ENCODE assay signal across 8 cellular contexts in genomic region chr5:180809403-180810209, GRCh38. TPM values are rescaled to one million over a fixed set of nuclear protein-coding genes. Genes with fewer than 3 reads are reported as not detected.
DNase-seq lines count a peak whose midpoint lies in the region; ATAC-seq and TF ChIP-seq lines count a peak whose summit lies in the region.

No MANE protein-coding gene starts in this region.

- H3K79me2 ChIP-seq in fibroblast of lung (ENCODE audit: control insufficient read depth, insufficient read depth, low read length) = peaks cover 12% of the 10 kb centered on the region

- peak; percentile 83 for DNase-seq in DMS53 treated with DMSO at 0.1 percent for 48 hours (lab: John Stamatoyannopoulos, UW; ENCODE audit: unreplicated experiment)
- DNase-seq in OCI-M2 (lab: John Stamatoyannopoulos, UW; ENCODE audit: unreplicated experiment) = peak; percentile 67
- peak; percentile 76 for DNase-seq in activated T-helper 1 cell treated with Interleukin-2 at 50 U/mL for 16 hours (ENCODE audit: low read depth)
- DNase-seq in fibroblast of lung (ENCODE audit: low read depth in 2 of 2) = peak; percentile 89 to 92
- DNase-seq in naive thymus-derived CD4-positive, alpha-beta T cell = peak in 6 of 9 donors; percentile 94 to 98 (median 98)
- peak in 5 of 6 experiments; percentile 81 to 99 (median 98) for DNase-seq in stimulated activated naive CD4-positive, alpha-beta T cell (lab: John Stamatoyannopoulos, UW)

- H3K36me3 ChIP-seq in fibroblast of lung (ENCODE audit: control insufficient read depth, insufficient read depth, low read length) = no peaks in the 10 kb centered on the region
- H3K36me3 ChIP-seq in naive thymus-derived CD4-positive, alpha-beta T cell (ENCODE audit: control insufficient read depth in 2 of 3, insufficient read depth in 3 of 3, low read length in 3 of 3) = no peaks in the 10 kb centered on the region

- H3K4me3 ChIP-seq in fibroblast of lung (replicated peaks in 1 of 4; ENCODE audit: control extremely low read depth in 1 of 4, insufficient read depth in 1 of 4, low read depth in 3 of 4, low read length in 4 of 4) = peak overlapping the region; percentile 66 to 93 (median 81)
- H3K4me3 ChIP-seq in naive thymus-derived CD4-positive, alpha-beta T cell (ENCODE audit: low read length) = peak overlapping the region; percentile 88

- H3K4me2 ChIP-seq in fibroblast of lung (ENCODE audit: extremely low read depth, insufficient read depth, low read length) = peak overlapping the region; percentile 90

- H3K9me3 ChIP-seq in fibroblast of lung (ENCODE audit: control insufficient read depth, insufficient read depth, low read depth, low read length) = no peaks in the 10 kb centered on the region
- no peaks in the 10 kb centered on the region for H3K9me3 ChIP-seq in naive thymus-derived CD4-positive, alpha-beta T cell (ENCODE audit: control insufficient read depth in 2 of 3, low read length in 3 of 3)

- H3K4me3 Mint-ChIP-seq in IgD-negative memory B cell = peak overlapping the region; percentile 74 to 97 (median 94)
- peak overlapping the region; percentile 83 to 99 (median 92) for H3K4me3 Mint-ChIP-seq in naive thymus-derived CD4-positive, alpha-beta T cell

- no peaks in the 10 kb centered on the region for H4K20me1 ChIP-seq in fibroblast of lung (ENCODE audit: control insufficient read depth, extremely low read depth, insufficient read depth, low read length)

- peaks cover 13% of the 10 kb centered on the region for H3K4me1 ChIP-seq in fibroblast of lung (ENCODE audit: control insufficient read depth, extremely low read depth, insufficient read depth, low read length)
- peaks cover 45 to 55% of the 10 kb centered on the region in 2 donors for H3K4me1 ChIP-seq in naive thymus-derived CD4-positive, alpha-beta T cell (ENCODE audit: control insufficient read depth in 2 of 2, insufficient read depth in 2 of 2, low read length in 2 of 2)

- intact Hi-C loops in naive thymus-derived CD4-positive, alpha-beta T cell (cut with micrococcal nuclease) = loop anchor here (1.0 to 5.0 kb wide), 13 partner anchors 7 to 1251 kb away; partner anchors contain the start of genes MGAT1 (in 2 of the 2), TRIM41 (in 2 of the 2), TRIM52 (in 2 of the 2) and CNOT6 (in 1 of the 2)

- peak overlapping the region; percentile 99 to 100 (median 99) for H3K27ac Mint-ChIP-seq in IgD-negative memory B cell
- H3K27ac Mint-ChIP-seq in naive thymus-derived CD4-positive, alpha-beta T cell = peak overlapping the region; percentile 91 to 100 (median 98)

- H3K9me3 Mint-ChIP-seq in IgD-negative memory B cell = no peaks in the 10 kb centered on the region
- peaks cover 0 to 4% (median 0%) of the 10 kb centered on the region in 11 donors for H3K9me3 Mint-ChIP-seq in naive thymus-derived CD4-positive, alpha-beta T cell

- H3K27me3 Mint-ChIP-seq in IgD-negative memory B cell = no peaks in the 10 kb centered on the region
- H3K27me3 Mint-ChIP-seq in naive thymus-derived CD4-positive, alpha-beta T cell = no peaks in the 10 kb centered on the region

- H3K36me3 Mint-ChIP-seq in IgD-negative memory B cell = no peaks in the 10 kb centered on the region
- peaks cover 0 to 39% (median 4%) of the 10 kb centered on the region in 5 donors for H3K36me3 Mint-ChIP-seq in naive thymus-derived CD4-positive, alpha-beta T cell

- POLR2A ChIA-PET in naive thymus-derived CD4-positive, alpha-beta T cell (lab: Charles Lee) = interaction anchor here (0.6 to 12.1 kb wide), 19 partner anchors 7 to 398 kb away, joined by 3 to 273 read pairs (median 6); partner anchors contain the start of genes MGAT1 and ZFP62

- TF ChIP-seq CTCF in fibroblast of lung (conservative IDR thresholded peaks at IDR 0.05 in 1 of 2, IDR thresholded peaks at IDR 0.05 in 1 of 2; ENCODE audit: low read depth in 1 of 2, low read length in 2 of 2) = no peak

- H3K9ac ChIP-seq in fibroblast of lung (ENCODE audit: insufficient read depth, low read length) = peak overlapping the region; percentile 84

- H3K27ac ChIP-seq in fibroblast of lung (ENCODE audit: insufficient read depth, low read length) = peak overlapping the region; percentile 84
- peak overlapping the region; percentile 96 for H3K27ac ChIP-seq in naive thymus-derived CD4-positive, alpha-beta T cell (ENCODE audit: low read depth, low read length)

- CTCF ChIA-PET in naive thymus-derived CD4-positive, alpha-beta T cell (lab: Charles Lee) = interaction anchor here (1.2 to 2.0 kb wide), 2 partner anchors 9 to 21 kb away, joined by 8 read pairs; no protein-coding TSS in a partner anchor

- peak; percentile 54 for ATAC-seq in GM21717 (IDR thresholded peaks at IDR 0.05; ENCODE audit: unreplicated experiment)
- ATAC-seq in naive thymus-derived CD4-positive, alpha-beta T cell = peak; percentile 85

- H3K27me3 ChIP-seq in fibroblast of lung (ENCODE audit: control insufficient read depth, insufficient read depth, low read length) = no peaks in the 10 kb centered on the region
- no peaks in the 10 kb centered on the region for H3K27me3 ChIP-seq in naive thymus-derived CD4-positive, alpha-beta T cell (ENCODE audit: control insufficient read depth in 2 of 2, insufficient read depth in 2 of 2, low read length in 2 of 2)

- H3K4me1 Mint-ChIP-seq in IgD-negative memory B cell = peaks cover 51 to 63% (median 57%) of the 10 kb centered on the region in 3 donors
- H3K4me1 Mint-ChIP-seq in naive thymus-derived CD4-positive, alpha-beta T cell = peaks cover 59 to 86% (median 77%) of the 10 kb centered on the region in 7 donors

- peak overlapping the region; percentile 77 for H2AFZ ChIP-seq in fibroblast of lung (ENCODE audit: low read length)

RNA-seq across cellular contexts. Expression of gene MGAT1, which starts 7.0 kb away (rescaled TPM):
- polyA plus RNA-seq in IgD-negative memory B cell (101 TPM), fibroblast of lung (80.6 and 90.4 TPM in 2 replicates)
- 55.2 and 72.5 TPM in 2 replicates for total RNA-seq in fibroblast of lung
- polyA plus RNA-seq in fibroblast of lung (2012) = 118 and 125 TPM in 2 replicates
- 137 and 151 TPM in 2 replicates for polyA minus RNA-seq in fibroblast of lung (ENCODE audit: low replicate concordance)
- total RNA-seq in naive thymus-derived CD4-positive, alpha-beta T cell = 100 to 1,000 TPM; 101 to 206 (median 196) TPM
- 100 to 1,000 TPM in 1 of 2 donors, 10 to 100 TPM in 1; 98.6 to 178 TPM for polyA plus RNA-seq in naive thymus-derived CD4-positive, alpha-beta T cell

RNA-seq across cellular contexts. Expression of gene ZFP62, which starts 51.5 kb away (rescaled TPM):
- 22.1 TPM for polyA plus RNA-seq in IgD-negative memory B cell
- 24.1 TPM in 2 replicates for total RNA-seq in fibroblast of lung
- 10.1 and 14.4 TPM in 2 replicates for polyA plus RNA-seq in fibroblast of lung
- polyA plus RNA-seq in fibroblast of lung (2012) = 7.5 and 10.0 TPM in 2 replicates
- 0.96 and 1.1 TPM in 2 replicates for polyA minus RNA-seq in fibroblast of lung (ENCODE audit: low replicate concordance)
- 10 to 100 TPM; 25.9 to 80.4 (median 36.4) TPM for total RNA-seq in naive thymus-derived CD4-positive, alpha-beta T cell
- polyA plus RNA-seq in naive thymus-derived CD4-positive, alpha-beta T cell = 10 to 100 TPM; 24.9 to 28.6 TPM

Comparison
In these comparisons a context has a peak if more than half of its experiments do, and no peak if none do; other contexts are left out.
1. Peak in every context shown above with its lines: DNase-seq, ATAC-seq, H3K4me3 ChIP-seq and H3K27ac ChIP-seq.